Comparison of ENCODE assay signal across 8 cellular contexts in genomic region chr19:11378319-11379189, GRCh38. TPM values are rescaled to one million over a fixed set of nuclear protein-coding genes. Genes with fewer than 3 reads are reported as not detected.
DNase-seq lines count a peak whose midpoint lies in the region; ATAC-seq and FAIRE-seq lines count a peak whose summit lies in the region.

No MANE protein-coding gene starts in this region.

- no peak overlapping the region for H3K4me3 ChIP-seq in Karpas-422 (ENCODE audit: low read length)
- no peak overlapping the region for H3K4me3 ChIP-seq in small intestine (ENCODE audit: low read depth in 1 of 2, low read length in 2 of 2)

- POLR2A ChIA-PET in activated CD4-positive, alpha-beta memory T cell treated with anti-CD3 and anti-CD28 coated beads, Interleukin-2, amount 10 ng/mL, durations not matched to agents 7 days and 5 days (lab: Charles Lee): no interaction called here

- intact Hi-C loops in head of caudate nucleus (cut with DNase I): loop anchor here (5.0 kb wide), 1 partner anchor 59 kb away; the partner anchor contains the start of genes ODAD3 and PRKCSH

- H3K4me1 ChIP-seq in Karpas-422 (ENCODE audit: low read length) (peaks cover 70% of the 10 kb centered on the region), small intestine (ENCODE audit: control insufficient read depth in 2 of 2, insufficient read depth in 1 of 2, low read depth in 1 of 2, low read length in 1 of 2) (peaks cover 0 to 8% of the 10 kb centered on the region in 2 donors)

- peaks cover 31% of the 10 kb centered on the region for H3K36me3 Mint-ChIP-seq in activated CD4-positive, alpha-beta memory T cell treated with anti-CD3 and anti-CD28 coated beads, Interleukin-2, amount 10 ng/mL, durations not matched to agents 7 days and 5 days (ENCODE audit: low read depth)
- peaks cover 8% of the 10 kb centered on the region for H3K36me3 Mint-ChIP-seq in stimulated activated memory B cell treated with anti-CD40 and anti-IgM and Interleukin-4, amounts not matched to agents 10 μg/mL and 1 μg/mL and 100 μg/mL, for 72 hours

- no peaks in the 10 kb centered on the region for H3K27me3 ChIP-seq in Karpas-422 (ENCODE audit: low read length)
- peaks cover 0 to 5% of the 10 kb centered on the region in 2 donors for H3K27me3 ChIP-seq in small intestine (ENCODE audit: control insufficient read depth in 2 of 2, insufficient read depth in 2 of 2, low read length in 2 of 2)

- no peak overlapping the region; the same call in none of the 2 replicates for H3K9ac ChIP-seq in Karpas-422 (ENCODE audit: low read length)

- H4K20me1 ChIP-seq in Karpas-422 (ENCODE audit: insufficient read depth, low read depth, low read length): no peaks in the 10 kb centered on the region

- peak overlapping the region; percentile 26 for H3K4me2 ChIP-seq in Karpas-422 (ENCODE audit: low read depth, low read length, poor library complexity, severe bottlenecking)

- peaks cover 53% of the 10 kb centered on the region for H3K4me1 Mint-ChIP-seq in activated CD4-positive, alpha-beta memory T cell treated with anti-CD3 and anti-CD28 coated beads, Interleukin-2, amount 10 ng/mL, durations not matched to agents 7 days and 5 days
- peaks cover 54% of the 10 kb centered on the region for H3K4me1 Mint-ChIP-seq in stimulated activated memory B cell treated with anti-CD40 and anti-IgM and Interleukin-4, amounts not matched to agents 10 μg/mL and 1 μg/mL and 100 μg/mL, for 72 hours

- H3K27ac ChIP-seq in Karpas-422 (ENCODE audit: low read length) (no peak overlapping the region), small intestine (ENCODE audit: low read depth in 1 of 2, low read length in 1 of 2) (no peak overlapping the region)

- peak; percentile 17 to 35 for DNase-seq in NCI-H2081 (lab: John Stamatoyannopoulos, UW)
- no peak for DNase-seq in NCI-H2081 treated with DMSO at 0.1 percent for 48 hours (lab: John Stamatoyannopoulos, UW)
- peak; percentile 63 for DNase-seq in Karpas-422
- no peak for DNase-seq in activated CD4-positive, alpha-beta memory T cell treated with anti-CD3 and anti-CD28 coated beads, Interleukin-2, amount 10 ng/mL, durations not matched to agents 7 days and 5 days
- peak in 36 of 42 donors; percentile 20 to 81 (median 50) for DNase-seq in head of caudate nucleus
- peak; percentile 15 for DNase-seq in small intestine

- peaks cover 9% of the 10 kb centered on the region for H3K27me3 Mint-ChIP-seq in activated CD4-positive, alpha-beta memory T cell treated with anti-CD3 and anti-CD28 coated beads, Interleukin-2, amount 10 ng/mL, durations not matched to agents 7 days and 5 days
- H3K27me3 Mint-ChIP-seq in stimulated activated memory B cell treated with anti-CD40 and anti-IgM and Interleukin-4, amounts not matched to agents 10 μg/mL and 1 μg/mL and 100 μg/mL, for 72 hours: no peaks in the 10 kb centered on the region

- CTCF ChIA-PET in activated CD4-positive, alpha-beta memory T cell treated with anti-CD3 and anti-CD28 coated beads, Interleukin-2, amount 10 ng/mL, durations not matched to agents 7 days and 5 days (lab: Charles Lee): interaction anchor here (1.1 to 2.6 kb wide), 4 partner anchors 9 to 57 kb away, joined by 4 to 11 read pairs (median 4); partner anchors contain the start of genes ODAD3, PRKCSH and RAB3D

- WGBS in small intestine, 3 donors: 55 to 61% (median 59%) methylated on average over 8 of the region's 8 CpGs

- H3K79me2 ChIP-seq in Karpas-422 (ENCODE audit: low read length): peaks cover 46% of the 10 kb centered on the region

- FAIRE-seq in small intestine (lab: Jason Lieb, UNC): no peak

- no peaks in the 10 kb centered on the region for H3K9me3 Mint-ChIP-seq in activated CD4-positive, alpha-beta memory T cell treated with anti-CD3 and anti-CD28 coated beads, Interleukin-2, amount 10 ng/mL, durations not matched to agents 7 days and 5 days
- H3K9me3 Mint-ChIP-seq in stimulated activated memory B cell treated with anti-CD40 and anti-IgM and Interleukin-4, amounts not matched to agents 10 μg/mL and 1 μg/mL and 100 μg/mL, for 72 hours: no peaks in the 10 kb centered on the region

- ATAC-seq in stimulated activated memory B cell treated with anti-CD40 and anti-IgM and Interleukin-4, amounts not matched to agents 10 μg/mL and 1 μg/mL and 100 μg/mL, for 72 hours: no peak
- no peak for ATAC-seq in GM19467 (IDR thresholded peaks at IDR 0.05; ENCODE audit: unreplicated experiment)

- no peaks in the 10 kb centered on the region for H3K9me3 ChIP-seq in Karpas-422 (ENCODE audit: low read length)
- H3K9me3 ChIP-seq in small intestine (ENCODE audit: control insufficient read depth, low read depth): no peaks in the 10 kb centered on the region

- H3K4me3 Mint-ChIP-seq in activated CD4-positive, alpha-beta memory T cell treated with anti-CD3 and anti-CD28 coated beads, Interleukin-2, amount 10 ng/mL, durations not matched to agents 7 days and 5 days: no peak overlapping the region
- no peak overlapping the region for H3K4me3 Mint-ChIP-seq in stimulated activated memory B cell treated with anti-CD40 and anti-IgM and Interleukin-4, amounts not matched to agents 10 μg/mL and 1 μg/mL and 100 μg/mL, for 72 hours

- H3K27ac Mint-ChIP-seq in activated CD4-positive, alpha-beta memory T cell treated with anti-CD3 and anti-CD28 coated beads, Interleukin-2, amount 10 ng/mL, durations not matched to agents 7 days and 5 days: peak overlapping the region; percentile 36
- H3K27ac Mint-ChIP-seq in stimulated activated memory B cell treated with anti-CD40 and anti-IgM and Interleukin-4, amounts not matched to agents 10 μg/mL and 1 μg/mL and 100 μg/mL, for 72 hours: no peak overlapping the region

- no peak overlapping the region for H2AFZ ChIP-seq in Karpas-422 (ENCODE audit: low read length)

- H3K36me3 ChIP-seq in Karpas-422 (ENCODE audit: insufficient read depth, low read length) (0 out of 2 replicates have a peak, but pooled peaks cover 4% of the 10 kb centered on the region), small intestine (ENCODE audit: control insufficient read depth in 2 of 2, insufficient read depth in 2 of 2, low read length in 2 of 2) (no peaks in the 10 kb centered on the region)

- no peaks in the 10 kb centered on the region for H3K9me2 ChIP-seq in Karpas-422 (replicated peaks; ENCODE audit: insufficient read depth, low read length)

RNA-seq across cellular contexts. Expression of gene SWSAP1, which starts 4.1 kb away (rescaled TPM):
- total RNA-seq in Karpas-422 (2014; rRNA removed; shearing (Covaris generic); ENCODE audit: low replicate concordance): 7.4 and 12.6 TPM in 2 replicates
- total RNA-seq in activated CD4-positive, alpha-beta memory T cell treated with anti-CD3 and anti-CD28 coated beads, Interleukin-2, amount 10 ng/mL, durations not matched to agents 7 days and 5 days: 1 to 10 TPM; 2.6 to 2.9 TPM
- polyA plus RNA-seq in small intestine: 1 to 10 TPM; 3.0 to 4.0 (median 3.1) TPM

RNA-seq across cellular contexts. Expression of gene EPOR, which starts 5.6 kb away (rescaled TPM):
- total RNA-seq in Karpas-422 (2014; rRNA removed; shearing (Covaris generic); ENCODE audit: low replicate concordance): 8.5 and 16.7 TPM in 2 replicates
- 10 to 100 TPM; 10.0 to 10.2 TPM for total RNA-seq in activated CD4-positive, alpha-beta memory T cell treated with anti-CD3 and anti-CD28 coated beads, Interleukin-2, amount 10 ng/mL, durations not matched to agents 7 days and 5 days
- polyA plus RNA-seq in small intestine: 1 to 10 TPM in 2 of 3 donors, under 1 TPM in 1; 0.45 to 2.7 (median 1.4) TPM

RNA-seq across cellular contexts. Expression of gene PLPPR2, which starts 23.3 kb away (rescaled TPM):
- 0.43 and 0.67 TPM in 2 replicates for total RNA-seq in Karpas-422 (2014; rRNA removed; shearing (Covaris generic); ENCODE audit: low replicate concordance)
- 1 to 10 TPM; 2.0 to 2.6 TPM for total RNA-seq in activated CD4-positive, alpha-beta memory T cell treated with anti-CD3 and anti-CD28 coated beads, Interleukin-2, amount 10 ng/mL, durations not matched to agents 7 days and 5 days
- 1 to 10 TPM; 3.1 to 9.7 (median 3.5) TPM for polyA plus RNA-seq in small intestine

RNA-seq across cellular contexts. Expression of gene CCDC159, which starts 32.2 kb away (rescaled TPM):
- total RNA-seq in Karpas-422 (2014; rRNA removed; shearing (Covaris generic); ENCODE audit: low replicate concordance): 2.9 and 14.8 TPM in 2 replicates
- total RNA-seq in activated CD4-positive, alpha-beta memory T cell treated with anti-CD3 and anti-CD28 coated beads, Interleukin-2, amount 10 ng/mL, durations not matched to agents 7 days and 5 days: 10 to 100 TPM; 24.0 to 24.7 TPM
- polyA plus RNA-seq in small intestine: 10 to 100 TPM; 24.1 to 70.4 (median 58.1) TPM

RNA-seq across cellular contexts. Expression of gene TMEM205, which starts 32.5 kb away (rescaled TPM):
- total RNA-seq in Karpas-422 (2014; rRNA removed; shearing (Covaris generic); ENCODE audit: low replicate concordance): 103 and 156 TPM in 2 replicates
- total RNA-seq in activated CD4-positive, alpha-beta memory T cell treated with anti-CD3 and anti-CD28 coated beads, Interleukin-2, amount 10 ng/mL, durations not matched to agents 7 days and 5 days: 10 to 100 TPM; 32.6 to 35.1 TPM
- 100 to 1,000 TPM in 1 of 3 donors, 10 to 100 TPM in 2; 39.8 to 127 (median 74.8) TPM for polyA plus RNA-seq in small intestine

Comparison
In these comparisons a context has a peak if more than half of its experiments do, and no peak if none do; other contexts are left out.
1. DNase-seq: peak in NCI-H2081 (2 of 2), Karpas-422 (single experiment), head of caudate nucleus (36 of 42) and small intestine (single experiment); none in NCI-H2081 treated with DMSO at 0.1 percent for 48 hours (single experiment) and activated CD4-positive, alpha-beta memory T cell treated with anti-CD3 and anti-CD28 coated beads, Interleukin-2, amount 10 ng/mL, durations not matched to agents 7 days and 5 days (single experiment).